1 cellular context compared by ENCODE assay signal in the genomic region with DNA sequence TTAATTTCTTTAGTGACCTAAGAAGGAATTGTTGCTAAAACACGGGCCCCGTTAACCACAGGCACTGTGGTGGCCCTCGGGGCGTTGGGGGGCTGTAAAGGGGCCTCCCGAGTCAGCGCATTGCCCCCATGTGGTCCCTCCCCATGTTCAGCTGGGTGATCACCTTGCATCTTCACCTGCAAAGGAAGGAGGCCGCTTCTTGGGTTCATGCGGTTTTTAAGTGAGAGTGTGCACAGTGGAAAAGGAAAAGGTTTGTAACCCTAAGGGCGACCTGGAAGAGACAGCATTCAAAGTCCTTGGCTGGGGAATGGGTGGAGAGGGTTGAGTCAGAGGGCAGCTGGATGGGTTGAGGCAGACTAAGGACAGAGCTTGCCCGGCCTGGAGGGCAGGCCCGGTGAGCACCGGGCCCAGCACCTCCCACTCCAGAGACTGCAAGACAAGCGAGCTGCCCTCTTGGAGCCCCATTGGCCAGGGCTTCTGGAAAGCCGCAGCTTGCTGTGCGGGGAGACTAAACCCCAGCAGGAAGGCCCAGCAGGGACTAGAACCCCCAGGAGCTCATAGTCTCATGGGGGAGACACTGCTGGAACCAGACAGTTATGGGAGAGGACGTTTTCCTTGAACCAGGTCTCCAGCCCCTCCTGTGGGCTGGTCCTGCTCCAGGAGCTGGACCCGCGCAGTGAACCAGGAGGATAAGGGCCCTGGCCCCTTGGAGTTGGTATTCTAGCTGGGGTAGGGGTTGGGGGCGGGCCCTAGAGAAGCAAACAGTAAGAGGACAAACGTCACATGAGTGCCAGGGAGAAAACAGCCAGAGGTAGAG.
TF ChIP-seq lines count a peak whose summit lies in the region.

No MANE protein-coding gene starts in this region.

TF ChIP-seq in GM12878, 131 proteins besides CTCF, POLR2A, EP300 and RAD21 (continued from another document):
- TF ChIP-seq, protein P1, sequence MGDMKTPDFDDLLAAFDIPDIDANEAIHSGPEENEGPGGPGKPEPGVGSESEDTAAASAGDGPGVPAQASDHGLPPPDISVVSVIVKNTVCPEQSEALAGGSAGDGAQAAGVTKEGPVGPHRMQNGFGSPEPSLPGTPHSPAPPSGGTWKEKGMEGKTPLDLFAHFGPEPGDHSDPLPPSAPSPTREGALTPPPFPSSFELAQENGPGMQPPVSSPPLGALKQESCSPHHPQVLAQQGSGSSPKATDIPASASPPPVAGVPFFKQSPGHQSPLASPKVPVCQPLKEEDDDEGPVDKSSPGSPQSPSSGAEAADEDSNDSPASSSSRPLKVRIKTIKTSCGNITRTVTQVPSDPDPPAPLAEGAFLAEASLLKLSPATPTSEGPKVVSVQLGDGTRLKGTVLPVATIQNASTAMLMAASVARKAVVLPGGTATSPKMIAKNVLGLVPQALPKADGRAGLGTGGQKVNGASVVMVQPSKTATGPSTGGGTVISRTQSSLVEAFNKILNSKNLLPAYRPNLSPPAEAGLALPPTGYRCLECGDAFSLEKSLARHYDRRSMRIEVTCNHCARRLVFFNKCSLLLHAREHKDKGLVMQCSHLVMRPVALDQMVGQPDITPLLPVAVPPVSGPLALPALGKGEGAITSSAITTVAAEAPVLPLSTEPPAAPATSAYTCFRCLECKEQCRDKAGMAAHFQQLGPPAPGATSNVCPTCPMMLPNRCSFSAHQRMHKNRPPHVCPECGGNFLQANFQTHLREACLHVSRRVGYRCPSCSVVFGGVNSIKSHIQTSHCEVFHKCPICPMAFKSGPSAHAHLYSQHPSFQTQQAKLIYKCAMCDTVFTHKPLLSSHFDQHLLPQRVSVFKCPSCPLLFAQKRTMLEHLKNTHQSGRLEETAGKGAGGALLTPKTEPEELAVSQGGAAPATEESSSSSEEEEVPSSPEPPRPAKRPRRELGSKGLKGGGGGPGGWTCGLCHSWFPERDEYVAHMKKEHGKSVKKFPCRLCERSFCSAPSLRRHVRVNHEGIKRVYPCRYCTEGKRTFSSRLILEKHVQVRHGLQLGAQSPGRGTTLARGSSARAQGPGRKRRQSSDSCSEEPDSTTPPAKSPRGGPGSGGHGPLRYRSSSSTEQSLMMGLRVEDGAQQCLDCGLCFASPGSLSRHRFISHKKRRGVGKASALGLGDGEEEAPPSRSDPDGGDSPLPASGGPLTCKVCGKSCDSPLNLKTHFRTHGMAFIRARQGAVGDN (IDR thresholded peaks at IDR 0.05): no peak
- TF ChIP-seq SUZ12 (IDR thresholded peaks at IDR 0.05; ENCODE audit: unreplicated experiment): no peak
- no peak for TF ChIP-seq ZZZ3 (IDR thresholded peaks at IDR 0.05; ENCODE audit: control insufficient read depth, insufficient read length, low read depth)
- no peak for TF ChIP-seq GABPA (IDR thresholded peaks at IDR 0.05; ENCODE audit: low read depth)
- TF ChIP-seq, protein P2, sequence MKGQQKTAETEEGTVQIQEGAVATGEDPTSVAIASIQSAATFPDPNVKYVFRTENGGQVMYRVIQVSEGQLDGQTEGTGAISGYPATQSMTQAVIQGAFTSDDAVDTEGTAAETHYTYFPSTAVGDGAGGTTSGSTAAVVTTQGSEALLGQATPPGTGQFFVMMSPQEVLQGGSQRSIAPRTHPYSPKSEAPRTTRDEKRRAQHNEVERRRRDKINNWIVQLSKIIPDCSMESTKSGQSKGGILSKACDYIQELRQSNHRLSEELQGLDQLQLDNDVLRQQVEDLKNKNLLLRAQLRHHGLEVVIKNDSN (IDR thresholded peaks at IDR 0.05; ENCODE audit: borderline replicate concordance, extremely low read length, insufficient read depth, low read depth, low read length): no peak
